In genomic region chr7:34567906-34568305, GRCh38 we compare ENCODE assay signal across 17 cellular contexts.
"Had no signal": no experiment of that assay in that cellular context is flagged by ENCODE, and none has a peak within 500 bp of the region (broad histone marks: within the 10 kb centered on the region; RNA-seq: fewer than 3 reads in every experiment).

No MANE protein-coding gene starts in this region.

- DNase-seq: activated CD4-positive, alpha-beta memory T cell treated with anti-CD3 and anti-CD28 coated beads for 36 hours; activated CD4-positive, alpha-beta T cell treated with anti-CD3 and anti-CD28 coated beads for 48 hours; activated effector memory CD4-positive, alpha-beta T cell treated with anti-CD3 and anti-CD28 coated beads, Interleukin-2, amount 50 U/mL, for 16 hours; activated naive CD4-positive, alpha-beta T cell treated with anti-CD3 and anti-CD28 coated beads, Interleukin-2, amount 10 ng/mL, durations not matched to agents 7 days and 5 days; amygdala; cerebellar nuclear complex; head of caudate nucleus; hypothalamus; left cardiac atrium; ovary; stimulated activated CD4-positive, alpha-beta T cell treated with anti-CD3 and anti-CD28 coated beads, Interleukin-2, amount 100 ng/mL, for 48 hours; stimulated activated CD8-positive, alpha-beta memory T cell treated with anti-CD3 and anti-CD28 coated beads, Interleukin-4, amount 100 ng/mL, for 48 hours; stimulated activated naive B cell treated with anti-CD40 and anti-IgM and Interleukin-4, amounts not matched to agents 10 μg/mL and 1 μg/mL and 100 μg/mL, for 72 hours; trophoblast cell; uterus had no signal

- FAIRE-seq: frontal cortex, islet of Langerhans had no signal

- ATAC-seq: left cardiac atrium; stimulated activated naive B cell treated with anti-CD40 and anti-IgM and Interleukin-4, amounts not matched to agents 10 μg/mL and 1 μg/mL and 100 μg/mL, for 72 hours had no signal
